ENCODE assay signal across 8 cellular contexts in the genomic region with DNA sequence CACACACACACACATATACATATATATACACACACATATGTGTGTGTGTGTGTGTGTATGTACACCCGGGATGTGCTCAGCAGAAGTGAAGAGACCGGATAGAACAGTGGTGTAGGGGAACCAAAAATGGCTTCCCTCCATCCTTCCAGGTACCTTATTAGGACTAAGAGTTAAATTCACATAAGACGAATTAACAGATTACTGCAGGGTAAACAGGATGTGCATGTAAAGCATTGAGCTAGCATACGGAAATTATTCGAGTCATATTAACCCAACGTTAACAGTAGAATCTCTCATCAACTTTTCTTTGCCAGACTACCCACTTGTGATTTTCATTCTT. TPM values are rescaled to one million over a fixed set of nuclear protein-coding genes. Genes with fewer than 3 reads are reported as not detected.
DNase-seq lines count a peak whose midpoint lies in the region; ATAC-seq, FAIRE-seq and TF ChIP-seq lines count a peak whose summit lies in the region.

No MANE protein-coding gene starts in this region.

- CTCF ChIA-PET in AG04450 (lab: Charles Lee) = interaction anchor here (1.8 kb wide), 1 partner anchor 13 kb away, joined by 6 read pairs; no protein-coding TSS in a partner anchor
- CTCF ChIA-PET in GM12878 (lab: Yijun Ruan, JAX) = interaction anchor here (0.8 to 1.5 kb wide), 2 partner anchors 12 to 145 kb away, joined by 3 to 5 read pairs; partner anchors contain the start of gene MC3R

- TF ChIP-seq EP300 in GM12878 (IDR thresholded peaks at IDR 0.05; ENCODE audit: borderline replicate concordance in 1 of 2, control insufficient read depth in 1 of 2, low read depth in 2 of 2, low read length in 2 of 2) = no peak

- no peak for DNase-seq in AG04450 (ENCODE audit: low read depth, low spot score)
- no peak for DNase-seq in HFF-Myc (ENCODE audit: extremely low read depth, low read depth)
- DNase-seq in GM12878 (ENCODE audit: low read depth, low spot score) = no peak
- DNase-seq in lung microvascular endothelial cell (ENCODE audit: low read depth in 2 of 2) = peak; percentile 17 to 21
- DNase-seq in globus pallidus (ENCODE audit: low spot score) = no peak
- no peak for DNase-seq in hypothalamus (lab: John Stamatoyannopoulos, UW)
- DNase-seq in DMS153 (lab: John Stamatoyannopoulos, UW) = no peak

- BruUV-seq in GM12878 (replicated peaks; lab: Mats Ljungman, UMichigan) = no TSS peak

- no peak for TF ChIP-seq RAD21 in GM12878 (IDR thresholded peaks at IDR 0.05; ENCODE audit: insufficient read depth, low read depth, low read length)

- FAIRE-seq in GM12878 (lab: Jason Lieb, UNC) = no peak

- intact Hi-C loops in GM12878 (cut with micrococcal nuclease; ENCODE audit: unreplicated experiment) = loop anchor here (2.0 kb wide), 1 partner anchor 76 kb away; the partner anchor contains the start of gene RTF2

- H3K9ac ChIP-seq in GM12878 (ENCODE audit: control insufficient read depth, insufficient read depth, low read length) = peak overlapping the region; percentile 90

- ATAC-seq in GM12878 (peak; percentile 29), HG03432 (IDR thresholded peaks at IDR 0.05; ENCODE audit: unreplicated experiment) (no peak)

- H3K27ac ChIP-seq in AG04450 (ENCODE audit: low read depth, low read length) (no peak overlapping the region), GM12878 (ENCODE audit: control insufficient read depth, insufficient read depth) (peak overlapping the region; percentile 78)

- TF ChIP-seq CTCF in AG04450 (IDR thresholded peaks at IDR 0.05; ENCODE audit: low read depth, low read length) (no peak), HFF-Myc (IDR thresholded peaks at IDR 0.05; ENCODE audit: low read depth, low read length, missing control alignments) (no peak), GM12878 (IDR thresholded peaks at IDR 0.05 in 2 of 3, conservative IDR thresholded peaks at IDR 0.05 in 1 of 3; ENCODE audit: control insufficient read depth in 2 of 3, extremely low read depth in 1 of 3, insufficient read depth in 1 of 3, low read depth in 3 of 3, low read length in 3 of 3) (no peak)

- H3K27me3 ChIP-seq in AG04450 (ENCODE audit: control insufficient read depth, insufficient read depth, low read length) = no peaks in the 10 kb centered on the region
- H3K27me3 ChIP-seq in GM12878 (replicated peaks in 1 of 2; ENCODE audit: control insufficient read depth in 2 of 2, insufficient read depth in 2 of 2, low read length in 1 of 2) = no peaks in the 10 kb centered on the region

- no peaks in the 10 kb centered on the region for H3K9me3 ChIP-seq in AG04450 (ENCODE audit: control insufficient read depth, insufficient read depth, low read length)
- no peaks in the 10 kb centered on the region for H3K9me3 ChIP-seq in GM12878 (replicated peaks; ENCODE audit: control insufficient read depth, insufficient read depth, low read length)

- SMC1A ChIA-PET in GM12878 (lab: Charles Lee; ENCODE audit: uncharacterized antibody, unreplicated experiment) = interaction anchor here (3.8 kb wide), 1 partner anchor 76 kb away, joined by 14 read pairs; the partner anchor contains the start of gene RTF2

- H2AFZ ChIP-seq in GM12878 (ENCODE audit: control insufficient read depth, low read depth, low read length) = no peak overlapping the region

- peaks cover 60% of the 10 kb centered on the region for H3K79me2 ChIP-seq in GM12878 (ENCODE audit: control insufficient read depth, insufficient read depth, low read length)

- H4K20me1 ChIP-seq in GM12878 (ENCODE audit: control insufficient read depth, insufficient read depth) = no peaks in the 10 kb centered on the region

- TF ChIP-seq POLR2A in GM12878 (IDR thresholded peaks at IDR 0.05; ENCODE audit: low read depth, low read length) = no peak

- POLR2A ChIA-PET in AG04450 (lab: Yijun Ruan, JAX) (interaction anchor here (0.8 to 2.2 kb wide), 5 partner anchors 12 to 47 kb away, joined by 3 to 13 read pairs (median 5); partner anchors contain the start of gene FAM210B), GM12878 (lab: Charles Lee) (interaction anchor here (1.2 kb wide), 2 partner anchors 12 to 18 kb away, joined by 3 to 4 read pairs; no protein-coding TSS in a partner anchor)

- RAD21 ChIA-PET in GM12878 (lab: Charles Lee; ENCODE audit: unreplicated experiment) = interaction anchor here (1.5 to 2.5 kb wide), 3 partner anchors 19 to 76 kb away, joined by 5 to 9 read pairs (median 8); partner anchors contain the start of genes CASS4 and RTF2

- 2% methylated on average over 6 of the region's 6 CpGs for WGBS in GM12878 (ENCODE audit: insufficient coverage, insufficient replicate concordance, low lambda C conversion rate, missing lambda C conversion rate)

- peaks cover 5 to 13% of the 10 kb centered on the region in 2 experiments for H3K36me3 ChIP-seq in GM12878 (ENCODE audit: control insufficient read depth in 2 of 2, insufficient read depth in 2 of 2, low read length in 1 of 2)

- in situ Hi-C loops in GM12878 (cut with MboI) = no loop called here

- H3K4me2 ChIP-seq in GM12878 (ENCODE audit: control insufficient read depth, insufficient read depth) = peak overlapping the region; percentile 98

- H3K4me1 ChIP-seq in GM12878 (ENCODE audit: control insufficient read depth, insufficient read depth, low read length) = peaks cover 3% of the 10 kb centered on the region; the same call in 1 of the 2 replicates

- H3K4me3 ChIP-seq in AG04450 (ENCODE audit: low read depth, low read length) (peak overlapping the region; percentile 98), HFF-Myc (replicated peaks; ENCODE audit: low read depth, low read length) (peak overlapping the region; percentile 85), GM12878 (peak overlapping the region; percentile 99)

RNA-seq across cellular contexts. Expression of gene CSTF1, which starts 0.7 kb away (rescaled TPM):
- polyA plus RNA-seq in AG04450 (2011; rRNA removed) = 70.9 and 74.4 TPM in 2 replicates
- 104 and 106 TPM in 2 replicates for polyA minus RNA-seq in AG04450 (2011; rRNA and poly(A)+ RNA removed)
- total RNA-seq in GM12878 (2013; cell fraction: nucleolus; rRNA removed) = 45.6 and 47.2 TPM in 2 replicates
- total RNA-seq in GM12878 (2014; rRNA removed) = 41.9 and 42.7 TPM in 2 replicates
- 42.5 and 45.8 TPM in 2 replicates for total RNA-seq in GM12878 (2014; rRNA removed; fragmentation: Illumina TruSeq; extraction: Trizol)
- 39.7 and 41.8 TPM in 2 replicates for total RNA-seq in GM12878 (2021)
- 23.0 TPM for polyA plus RNA-seq in GM12878 (2011; ENCODE audit: low read depth)
- polyA plus RNA-seq in GM12878 (2011; rRNA removed) = 81.4 and 89.1 TPM in 2 replicates
- polyA plus RNA-seq in GM12878 (2011; cell fraction: cytosol; rRNA removed) = 71.6 and 81.5 TPM in 2 replicates
- 60.9 and 66.0 TPM in 2 replicates for polyA plus RNA-seq in GM12878 (2011; cell fraction: nucleus; rRNA removed)
- 31.3 and 34.4 TPM in 2 replicates for polyA plus RNA-seq in GM12878 (2012)
- polyA plus RNA-seq in GM12878 (2014; fragmentation: Illumina TruSeq; extraction: Trizol) = 56.2 and 57.8 TPM in 2 replicates
- polyA plus RNA-seq in GM12878 (2014; fragmentation: Nextera tagmentation; extraction: Ambion mirVana) = 10 to 100 TPM; 63.3 to 66.0 TPM
- polyA plus RNA-seq in GM12878 (2014; rRNA removed) = 44.9 and 47.2 TPM in 2 replicates
- polyA plus RNA-seq in GM12878 (2016; fragmentation: Nextera tagmentation; extraction: Ambion mirVana) = 10 to 100 TPM; 43.3 to 54.5 TPM
- 115 and 172 TPM in 2 replicates for polyA minus RNA-seq in GM12878 (2011; rRNA and poly(A)+ RNA removed)
- 28.7 and 32.7 TPM in 2 replicates for polyA minus RNA-seq in GM12878 (2011; cell fraction: cytosol; rRNA and poly(A)+ RNA removed)
- polyA minus RNA-seq in GM12878 (2011; cell fraction: nucleus; rRNA and poly(A)+ RNA removed) = 30.7 and 45.1 TPM in 2 replicates
- total RNA-seq in lung microvascular endothelial cell = 16.6 and 21.6 TPM in 2 replicates

RNA-seq across cellular contexts. Expression of gene AURKA, which starts 1.1 kb away (rescaled TPM):
- polyA plus RNA-seq in AG04450 (2011; rRNA removed) = 28.5 and 31.0 TPM in 2 replicates
- 23.4 and 24.1 TPM in 2 replicates for polyA minus RNA-seq in AG04450 (2011; rRNA and poly(A)+ RNA removed)
- 18.8 and 19.4 TPM in 2 replicates for total RNA-seq in GM12878 (2013; cell fraction: nucleolus; rRNA removed)
- total RNA-seq in GM12878 (2014; rRNA removed) = 57.3 and 63.1 TPM in 2 replicates
- total RNA-seq in GM12878 (2014; rRNA removed; fragmentation: Illumina TruSeq; extraction: Trizol) = 67.9 and 71.6 TPM in 2 replicates
- 59.4 and 61.2 TPM in 2 replicates for total RNA-seq in GM12878 (2021)
- 20.0 TPM for polyA plus RNA-seq in GM12878 (2011; ENCODE audit: low read depth)
- 87.6 and 108 TPM in 2 replicates for polyA plus RNA-seq in GM12878 (2011; rRNA removed)
- polyA plus RNA-seq in GM12878 (2011; cell fraction: cytosol; rRNA removed) = 66.6 and 74.8 TPM in 2 replicates
- polyA plus RNA-seq in GM12878 (2011; cell fraction: nucleus; rRNA removed) = 37.8 and 38.0 TPM in 2 replicates
- polyA plus RNA-seq in GM12878 (2012) = 19.8 and 28.8 TPM in 2 replicates
- 98.7 and 113 TPM in 2 replicates for polyA plus RNA-seq in GM12878 (2014; fragmentation: Illumina TruSeq; extraction: Trizol)
- polyA plus RNA-seq in GM12878 (2014; fragmentation: Nextera tagmentation; extraction: Ambion mirVana) = 10 to 100 TPM; 70.9 to 75.2 TPM
- 58.3 and 60.8 TPM in 2 replicates for polyA plus RNA-seq in GM12878 (2014; rRNA removed)
- polyA plus RNA-seq in GM12878 (2016; fragmentation: Nextera tagmentation; extraction: Ambion mirVana) = 100 to 1,000 TPM; 120 to 122 TPM
- 55.3 and 61.1 TPM in 2 replicates for polyA minus RNA-seq in GM12878 (2011; rRNA and poly(A)+ RNA removed)
- polyA minus RNA-seq in GM12878 (2011; cell fraction: cytosol; rRNA and poly(A)+ RNA removed) = 31.7 and 35.6 TPM in 2 replicates
- polyA minus RNA-seq in GM12878 (2011; cell fraction: nucleus; rRNA and poly(A)+ RNA removed) = 11.7 and 18.3 TPM in 2 replicates
- 3.8 and 17.9 TPM in 2 replicates for total RNA-seq in lung microvascular endothelial cell

RNA-seq across cellular contexts. Expression of gene CASS4, which starts 19.0 kb away (rescaled TPM):
- polyA plus RNA-seq in AG04450 (2011; rRNA removed) = 36.8 and 41.0 TPM in 2 replicates
- 56.9 and 69.4 TPM in 2 replicates for polyA minus RNA-seq in AG04450 (2011; rRNA and poly(A)+ RNA removed)
- total RNA-seq in GM12878 (2013; cell fraction: nucleolus; rRNA removed) = 0.47 TPM in 1 of 2 replicates, not detected in the other
- 0.06 and 0.11 TPM in 2 replicates for total RNA-seq in GM12878 (2014; rRNA removed)
- 0.09 and 0.14 TPM in 2 replicates for total RNA-seq in GM12878 (2014; rRNA removed; fragmentation: Illumina TruSeq; extraction: Trizol)
- 0.19 and 0.21 TPM in 2 replicates for total RNA-seq in GM12878 (2021)
- polyA plus RNA-seq in GM12878 (2011; ENCODE audit: low read depth) = 0.14 TPM
- 0.10 and 0.11 TPM in 2 replicates for polyA plus RNA-seq in GM12878 (2011; rRNA removed)
- 0.01 and 0.03 TPM in 2 replicates for polyA plus RNA-seq in GM12878 (2011; cell fraction: cytosol; rRNA removed)
- 0.09 and 0.15 TPM in 2 replicates for polyA plus RNA-seq in GM12878 (2011; cell fraction: nucleus; rRNA removed)
- 0.13 and 0.22 TPM in 2 replicates for polyA plus RNA-seq in GM12878 (2012)
- polyA plus RNA-seq in GM12878 (2014; fragmentation: Illumina TruSeq; extraction: Trizol) = 0.13 and 0.21 TPM in 2 replicates
- polyA plus RNA-seq in GM12878 (2014; fragmentation: Nextera tagmentation; extraction: Ambion mirVana) = under 1 TPM; 0.04 to 0.11 TPM
- 0.04 and 0.24 TPM in 2 replicates for polyA plus RNA-seq in GM12878 (2014; rRNA removed)
- under 1 TPM in 1 of 2 experiments, not detected in 1; 0.05 TPM for polyA plus RNA-seq in GM12878 (2016; fragmentation: Nextera tagmentation; extraction: Ambion mirVana)
- polyA minus RNA-seq in GM12878 (2011; rRNA and poly(A)+ RNA removed) = 0.10 and 0.15 TPM in 2 replicates
- polyA minus RNA-seq in GM12878 (2011; cell fraction: cytosol; rRNA and poly(A)+ RNA removed) = not detected in 2 replicates
- 0.10 and 0.12 TPM in 2 replicates for polyA minus RNA-seq in GM12878 (2011; cell fraction: nucleus; rRNA and poly(A)+ RNA removed)
- total RNA-seq in lung microvascular endothelial cell = under 0.01 and 1.2 TPM in 2 replicates

RNA-seq across cellular contexts. Expression of gene FAM210B, which starts 34.3 kb away (rescaled TPM):
- 72.6 and 81.0 TPM in 2 replicates for polyA plus RNA-seq in AG04450 (2011; rRNA removed)
- polyA minus RNA-seq in AG04450 (2011; rRNA and poly(A)+ RNA removed) = 30.6 and 35.2 TPM in 2 replicates
- total RNA-seq in GM12878 (2013; cell fraction: nucleolus; rRNA removed) = 1.3 and 1.7 TPM in 2 replicates
- total RNA-seq in GM12878 (2014; rRNA removed) = 0.56 and 1.1 TPM in 2 replicates
- total RNA-seq in GM12878 (2014; rRNA removed; fragmentation: Illumina TruSeq; extraction: Trizol) = 0.51 and 0.94 TPM in 2 replicates
- total RNA-seq in GM12878 (2021) = 0.51 and 0.58 TPM in 2 replicates
- 0.71 TPM for polyA plus RNA-seq in GM12878 (2011; ENCODE audit: low read depth)
- 1.4 and 1.8 TPM in 2 replicates for polyA plus RNA-seq in GM12878 (2011; rRNA removed)
- 0.94 and 1.1 TPM in 2 replicates for polyA plus RNA-seq in GM12878 (2011; cell fraction: cytosol; rRNA removed)
- polyA plus RNA-seq in GM12878 (2011; cell fraction: nucleus; rRNA removed) = 0.16 and 0.79 TPM in 2 replicates
- 1.3 and 1.4 TPM in 2 replicates for polyA plus RNA-seq in GM12878 (2012)
- 0.79 and 0.97 TPM in 2 replicates for polyA plus RNA-seq in GM12878 (2014; fragmentation: Illumina TruSeq; extraction: Trizol)
- under 1 TPM; 0.13 to 0.38 TPM for polyA plus RNA-seq in GM12878 (2014; fragmentation: Nextera tagmentation; extraction: Ambion mirVana)
- 0.46 and 0.53 TPM in 2 replicates for polyA plus RNA-seq in GM12878 (2014; rRNA removed)
- 1 to 10 TPM; 1.3 TPM for polyA plus RNA-seq in GM12878 (2016; fragmentation: Nextera tagmentation; extraction: Ambion mirVana)
- 0.36 and 1.0 TPM in 2 replicates for polyA minus RNA-seq in GM12878 (2011; rRNA and poly(A)+ RNA removed)
- 0.40 and 0.94 TPM in 2 replicates for polyA minus RNA-seq in GM12878 (2011; cell fraction: cytosol; rRNA and poly(A)+ RNA removed)
- 0.12 and 1.1 TPM in 2 replicates for polyA minus RNA-seq in GM12878 (2011; cell fraction: nucleus; rRNA and poly(A)+ RNA removed)
- 23.6 and 25.9 TPM in 2 replicates for total RNA-seq in lung microvascular endothelial cell

Comparison
In these comparisons a context has a peak if more than half of its experiments do, and no peak if none do; other contexts are left out.
1. DNase-seq: peak in lung microvascular endothelial cell (2 of 2); none in AG04450 (single experiment), HFF-Myc (single experiment), GM12878 (single experiment), globus pallidus (single experiment), hypothalamus (0 of 51) and DMS153 (single experiment).
2. Peak in every context shown above with its lines, with median percentiles within 50 percentile points of each other: H3K4me3 ChIP-seq.